6 cellular contexts compared by ENCODE assay signal in the genomic region with DNA sequence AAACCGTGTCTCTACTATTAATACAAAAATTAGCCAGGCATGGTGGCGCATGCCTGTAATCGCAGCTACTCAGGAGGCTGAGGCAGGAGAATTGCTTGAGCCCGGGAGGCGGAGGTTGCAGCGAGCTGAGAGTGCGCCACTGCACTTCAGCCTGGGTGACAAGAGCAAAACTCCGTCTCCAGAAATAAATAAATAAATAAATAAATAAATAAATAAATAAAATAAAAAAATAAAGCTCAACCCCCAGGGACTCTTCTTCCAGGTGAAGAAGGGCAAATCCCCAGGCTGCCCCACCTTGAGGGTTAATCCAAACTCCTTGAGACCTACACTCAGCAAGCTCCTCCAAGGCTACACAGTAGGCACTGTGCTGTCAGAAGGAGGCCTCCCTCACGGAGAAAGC. TPM values are rescaled to one million over a fixed set of nuclear protein-coding genes. Genes with fewer than 3 reads are reported as not detected.
DNase-seq lines count a peak whose midpoint lies in the region; ATAC-seq, FAIRE-seq and TF ChIP-seq lines count a peak whose summit lies in the region.
"Not testable (repeated sequence)": the region's sequence is repeated elsewhere in the genome, so short reads cannot be mapped to it uniquely, and the experiment has no call there.

No MANE protein-coding gene starts in this region.

- not testable (repeated sequence) for H3K27ac ChIP-seq in HEK293 (ENCODE audit: extremely low read depth, low read depth, low read length); astrocyte (ENCODE audit: low read depth, low read length)
- H3K27ac ChIP-seq in Panc1 (ENCODE audit: low read length) (peak overlapping the region; percentile 54; the same call in 1 of the 2 replicates), smooth muscle cell (ENCODE audit: low read depth) (peak overlapping the region; percentile 65)

- H3K36me3 Mint-ChIP-seq in astrocyte (ENCODE audit: low read depth, unreplicated experiment); chondrocyte (ENCODE audit: low read depth); osteocyte (ENCODE audit: unreplicated experiment): not testable (repeated sequence)

- ATAC-seq in Panc1: not testable (repeated sequence)

- not testable (repeated sequence) for H3K4me1 Mint-ChIP-seq in astrocyte (ENCODE audit: low read depth, unreplicated experiment)
- H3K4me1 Mint-ChIP-seq in chondrocyte (ENCODE audit: low read depth) (peaks cover 16% of the 10 kb centered on the region), osteocyte (ENCODE audit: unreplicated experiment) (peaks cover 17% of the 10 kb centered on the region)

- H3K9me3 ChIP-seq in HEK293 (ENCODE audit: control insufficient read depth, insufficient read depth, low read depth, low read length); Panc1 (ENCODE audit: control insufficient read depth, insufficient read depth, low read depth, low read length); astrocyte (ENCODE audit: insufficient read depth, low read depth, low read length); smooth muscle cell (replicated peaks; ENCODE audit: low read depth): not testable (repeated sequence)

- in situ Hi-C loops in Panc1 (cut with HindIII; ENCODE audit: low pct_unique_long_range_greater_than_20kb, low sequenced_read_pairs): not testable (repeated sequence)

- not testable (repeated sequence) for H3K9me3 Mint-ChIP-seq in astrocyte (ENCODE audit: unreplicated experiment); chondrocyte (ENCODE audit: low read depth); osteocyte (ENCODE audit: unreplicated experiment)

- not testable (repeated sequence) for BruUV-seq in Panc1 (replicated peaks; lab: Mats Ljungman, UMichigan)

- DNase-seq in Panc1 (ENCODE audit: low read depth, low spot score); astrocyte (ENCODE audit: low read depth); chondrocyte (ENCODE audit: low spot score); osteocyte (ENCODE audit: extremely low spot score, unreplicated experiment); smooth muscle cell (lab: John Stamatoyannopoulos, UW; ENCODE audit: unreplicated experiment): not testable (repeated sequence)

- H4K20me1 ChIP-seq in astrocyte (ENCODE audit: insufficient read depth, low read length): not testable (repeated sequence)
- H4K20me1 ChIP-seq in smooth muscle cell (ENCODE audit: low read depth): peaks cover 16% of the 10 kb centered on the region

- H3K79me2 ChIP-seq in astrocyte (ENCODE audit: insufficient read depth, low read length) (peaks cover 16% of the 10 kb centered on the region), smooth muscle cell (ENCODE audit: low read depth) (peaks cover 14% of the 10 kb centered on the region)

- H3K9ac ChIP-seq in astrocyte (ENCODE audit: low read length); smooth muscle cell (ENCODE audit: low read depth): not testable (repeated sequence)

- POLR2A ChIA-PET in HEK293 (lab: Yijun Ruan, JAX); Panc1 (lab: Charles Lee): not testable (repeated sequence)

- not testable (repeated sequence) for H3K4me2 ChIP-seq in astrocyte (ENCODE audit: low read length); smooth muscle cell

- H3K27me3 ChIP-seq in Panc1 (ENCODE audit: control insufficient read depth, insufficient read depth, low read length); astrocyte (ENCODE audit: insufficient read depth, low read length); smooth muscle cell (ENCODE audit: low read depth): not testable (repeated sequence)

- not testable (repeated sequence) for FAIRE-seq in astrocyte (lab: Jason Lieb, UNC)

- not testable (repeated sequence) for H3K4me3 Mint-ChIP-seq in astrocyte (ENCODE audit: unreplicated experiment); chondrocyte (ENCODE audit: unreplicated experiment); osteocyte (ENCODE audit: unreplicated experiment)

- not testable (repeated sequence) for TF ChIP-seq CTCF in HEK293 (tag by site-specific recombination; IDR thresholded peaks at IDR 0.05); Panc1 (IDR thresholded peaks at IDR 0.05); astrocyte (IDR thresholded peaks at IDR 0.05; ENCODE audit: insufficient read depth, low read depth, low read length); chondrocyte (IDR thresholded peaks at IDR 0.05); osteocyte (IDR thresholded peaks at IDR 0.05); smooth muscle cell (IDR thresholded peaks at IDR 0.05; ENCODE audit: borderline replicate concordance, insufficient read depth, poor library complexity, severe bottlenecking)

- not testable (repeated sequence) for H3K36me3 ChIP-seq in HEK293 (ENCODE audit: control insufficient read depth in 2 of 2, insufficient read depth in 1 of 2, low read length in 2 of 2); Panc1 (ENCODE audit: control insufficient read depth, insufficient read depth, low read length); astrocyte (ENCODE audit: insufficient read depth, low read length); smooth muscle cell (ENCODE audit: low read depth)

- 96% methylated on average over 9 of the region's 9 CpGs for WGBS in smooth muscle cell (ENCODE audit: low lambda C conversion rate)

- H3K27ac Mint-ChIP-seq in astrocyte (ENCODE audit: unreplicated experiment): peak overlapping the region; percentile 72
- H3K27ac Mint-ChIP-seq in chondrocyte (ENCODE audit: unreplicated experiment): peak overlapping the region; percentile 79
- peak overlapping the region; percentile 43 for H3K27ac Mint-ChIP-seq in osteocyte (ENCODE audit: unreplicated experiment)

- H3K4me1 ChIP-seq in HEK293 (ENCODE audit: control insufficient read depth, insufficient read depth, low read length); astrocyte (ENCODE audit: insufficient read depth, low read length); smooth muscle cell (ENCODE audit: low read depth): not testable (repeated sequence)
- H3K4me1 ChIP-seq in Panc1 (ENCODE audit: control insufficient read depth, insufficient read depth, low read length): peaks cover 13% of the 10 kb centered on the region

- intact Hi-C loops in Panc1 (cut with micrococcal nuclease; ENCODE audit: unreplicated experiment): loop anchor here (10.0 kb wide), 1 partner anchor 112 kb away; no protein-coding TSS in a partner anchor

- CTCF ChIA-PET in HEK293 (lab: Yijun Ruan, JAX): not testable (repeated sequence)
- CTCF ChIA-PET in Panc1 (lab: Charles Lee): interaction anchor here (1.4 kb wide), 1 partner anchor 115 kb away, joined by 5 read pairs; no protein-coding TSS in a partner anchor

- H2AFZ ChIP-seq in astrocyte (ENCODE audit: low read depth, low read length); smooth muscle cell (ENCODE audit: low read depth): not testable (repeated sequence)

- not testable (repeated sequence) for H3K4me3 ChIP-seq in HEK293 (ENCODE audit: low read depth, low read length); Panc1 (ENCODE audit: low read depth in 2 of 2, low read length in 2 of 2); astrocyte (ENCODE audit: insufficient read depth, low read depth, low read length); smooth muscle cell

- H3F3A ChIP-seq in smooth muscle cell (ENCODE audit: low read depth): not testable (repeated sequence)

- H3K27me3 Mint-ChIP-seq in astrocyte (ENCODE audit: low read depth, unreplicated experiment); chondrocyte (ENCODE audit: low read depth); osteocyte (ENCODE audit: unreplicated experiment): not testable (repeated sequence)

TF ChIP-seq in HEK293, 187 proteins besides CTCF, POLR2A, EP300 and RAD21 (continues in another document):
- TF ChIP-seq, protein P1, sequence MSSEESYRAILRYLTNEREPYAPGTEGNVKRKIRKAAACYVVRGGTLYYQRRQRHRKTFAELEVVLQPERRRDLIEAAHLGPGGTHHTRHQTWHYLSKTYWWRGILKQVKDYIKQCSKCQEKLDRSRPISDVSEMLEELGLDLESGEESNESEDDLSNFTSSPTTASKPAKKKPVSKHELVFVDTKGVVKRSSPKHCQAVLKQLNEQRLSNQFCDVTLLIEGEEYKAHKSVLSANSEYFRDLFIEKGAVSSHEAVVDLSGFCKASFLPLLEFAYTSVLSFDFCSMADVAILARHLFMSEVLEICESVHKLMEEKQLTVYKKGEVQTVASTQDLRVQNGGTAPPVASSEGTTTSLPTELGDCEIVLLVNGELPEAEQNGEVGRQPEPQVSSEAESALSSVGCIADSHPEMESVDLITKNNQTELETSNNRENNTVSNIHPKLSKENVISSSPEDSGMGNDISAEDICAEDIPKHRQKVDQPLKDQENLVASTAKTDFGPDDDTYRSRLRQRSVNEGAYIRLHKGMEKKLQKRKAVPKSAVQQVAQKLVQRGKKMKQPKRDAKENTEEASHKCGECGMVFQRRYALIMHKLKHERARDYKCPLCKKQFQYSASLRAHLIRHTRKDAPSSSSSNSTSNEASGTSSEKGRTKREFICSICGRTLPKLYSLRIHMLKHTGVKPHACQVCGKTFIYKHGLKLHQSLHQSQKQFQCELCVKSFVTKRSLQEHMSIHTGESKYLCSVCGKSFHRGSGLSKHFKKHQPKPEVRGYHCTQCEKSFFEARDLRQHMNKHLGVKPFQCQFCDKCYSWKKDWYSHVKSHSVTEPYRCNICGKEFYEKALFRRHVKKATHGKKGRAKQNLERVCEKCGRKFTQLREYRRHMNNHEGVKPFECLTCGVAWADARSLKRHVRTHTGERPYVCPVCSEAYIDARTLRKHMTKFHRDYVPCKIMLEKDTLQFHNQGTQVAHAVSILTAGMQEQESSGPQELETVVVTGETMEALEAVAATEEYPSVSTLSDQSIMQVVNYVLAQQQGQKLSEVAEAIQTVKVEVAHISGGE (tag by site-specific recombination; conservative IDR thresholded peaks at IDR 0.05; ENCODE audit: low read depth): peak; percentile 37; the same call in 1 of the 2 replicates
- 0 out of 2 replicates have a peak, but pooled peaks have one; percentile 14 for TF ChIP-seq ZNF266 (tag by site-specific recombination; IDR thresholded peaks at IDR 0.05; ENCODE audit: low read depth)

RNA-seq across cellular contexts. Expression of a gene that starts 11.2 kb away (rescaled TPM):
- 156 TPM for total RNA-seq in Panc1 (2021; ENCODE audit: unreplicated experiment)
- 193 TPM for polyA plus RNA-seq in Panc1 (2012; ENCODE audit: insufficient read length)
- 38.4 and 41.2 TPM in 2 replicates for total RNA-seq in astrocyte
- 62.0 to 82.1 TPM (median 81.9 TPM) in 3 replicates for total RNA-seq in chondrocyte
- total RNA-seq in osteocyte: 61.9 and 66.3 TPM in 2 replicates
- total RNA-seq in smooth muscle cell: 42.3 and 43.7 TPM in 2 replicates
- polyA plus RNA-seq in smooth muscle cell: 31.2 and 44.6 TPM in 2 replicates
